20 cellular contexts compared by ENCODE assay signal in genomic region chr10:116993610-116994009, GRCh38. TPM values are rescaled to one million over a fixed set of nuclear protein-coding genes. Genes with fewer than 3 reads are reported as not detected.
DNase-seq lines count a peak whose midpoint lies in the region; ATAC-seq, FAIRE-seq and TF ChIP-seq lines count a peak whose summit lies in the region.
"Had no signal": no experiment of that assay in that cellular context is flagged by ENCODE, and none has a peak within 500 bp of the region (broad histone marks: within the 10 kb centered on the region; RNA-seq: fewer than 3 reads in every experiment).

No MANE protein-coding gene starts in this region.

- POLR2A ChIA-PET in IMR-90 (lab: Charles Lee; ENCODE audit: unreplicated experiment): no interaction called here

- H3K36me3 ChIP-seq in IMR-90 (ENCODE audit: control insufficient read depth, insufficient read depth, low read length) (no peaks in the 10 kb centered on the region), small intestine (ENCODE audit: control insufficient read depth in 2 of 2, insufficient read depth in 2 of 2, low read length in 2 of 2) (no peaks in the 10 kb centered on the region)
- H3K36me3 ChIP-seq: BLaER1 had no signal

- no peak overlapping the region for H2AFZ ChIP-seq in IMR-90 (replicated peaks; ENCODE audit: low read length, poor library complexity)

- H3K27ac ChIP-seq in IMR-90 (ENCODE audit: insufficient read depth, low read length) (no peak overlapping the region), dorsolateral prefrontal cortex (peak overlapping the region in 45 of 59 donors; percentile 2 to 99 (median 83)), small intestine (ENCODE audit: low read depth in 1 of 2, low read length in 1 of 2) (no peak overlapping the region)
- H3K27ac ChIP-seq: BLaER1, C4-2B had no signal

- in situ Hi-C loops in IMR-90 (cut with MboI; ENCODE audit: low sequenced_read_pairs): no loop called here

- H4K5ac ChIP-seq in IMR-90 (ENCODE audit: low read depth, low read length): no peak overlapping the region

- H3K4ac ChIP-seq in IMR-90 (ENCODE audit: low read depth, low read length): no peak overlapping the region

- H2BK20ac ChIP-seq in IMR-90 (ENCODE audit: low read depth, low read length): no peak overlapping the region

- no TSS peak for BruUV-seq in IMR-90 (replicated peaks; lab: Mats Ljungman, UMichigan)

- CTCF ChIA-PET in IMR-90 (lab: Yijun Ruan, JAX): no interaction called here

- no peaks in the 10 kb centered on the region for H3K9me1 ChIP-seq in IMR-90 (ENCODE audit: insufficient read depth, low read length)

- no peak overlapping the region for H3K23ac ChIP-seq in IMR-90 (ENCODE audit: low read depth, low read length)

- intact Hi-C loops in IMR-90 (cut with micrococcal nuclease) (no loop called here), dorsolateral prefrontal cortex (cut with DNase I) (no loop called here)

- no peak overlapping the region for H3K18ac ChIP-seq in IMR-90 (ENCODE audit: low read depth, low read length)

- no peak overlapping the region for H3K56ac ChIP-seq in IMR-90 (ENCODE audit: extremely low read depth, insufficient read depth, low read length)

- H3K27me3 ChIP-seq in IMR-90 (ENCODE audit: control insufficient read depth, insufficient read depth, low read length) (no peaks in the 10 kb centered on the region), dorsolateral prefrontal cortex (no peaks in the 10 kb centered on the region), small intestine (ENCODE audit: control insufficient read depth in 2 of 2, insufficient read depth in 2 of 2, low read length in 2 of 2) (no peaks in the 10 kb centered on the region)
- H3K27me3 ChIP-seq: BLaER1 had no signal

- WGBS in IMR-90 (ENCODE audit: extremely low coverage in 2 of 2, insufficient read length in 1 of 2), 2 experiments: no CpG with 5 or more reads among the region's 2 CpGs
- 94 to 100% (median 94%) methylated on average over 2 of the region's 2 CpGs for WGBS in small intestine, 3 donors

- H2BK5ac ChIP-seq in IMR-90 (ENCODE audit: low read depth, low read length, poor library complexity, severe bottlenecking): no peak overlapping the region

- no peak for TF ChIP-seq RAD21 in IMR-90 (IDR thresholded peaks at IDR 0.05; ENCODE audit: low read length)

- H3K4me2 ChIP-seq in IMR-90 (ENCODE audit: low read depth, low read length): no peak overlapping the region
- H3K4me2 ChIP-seq: BLaER1 had no signal

- no peaks in the 10 kb centered on the region for H3K9me3 ChIP-seq in IMR-90 (ENCODE audit: control insufficient read depth, insufficient read depth, low read length)
- no peaks in the 10 kb centered on the region for H3K9me3 ChIP-seq in small intestine (ENCODE audit: control insufficient read depth, low read depth)
- H3K9me3 ChIP-seq: BLaER1, Caco-2 had no signal

- H3K9ac ChIP-seq in IMR-90 (ENCODE audit: low read depth, low read length): no peak overlapping the region
- H3K9ac ChIP-seq: BLaER1 had no signal

- no peak for ATAC-seq in IMR-90 (ENCODE audit: low read depth)
- ATAC-seq: CD8-positive, alpha-beta T cell had no signal

- H3K4me1 ChIP-seq in IMR-90 (ENCODE audit: control insufficient read depth, insufficient read depth, low read length): no peaks in the 10 kb centered on the region
- peaks cover 0 to 2% of the 10 kb centered on the region in 2 donors for H3K4me1 ChIP-seq in small intestine (ENCODE audit: control insufficient read depth in 2 of 2, insufficient read depth in 1 of 2, low read depth in 1 of 2, low read length in 1 of 2)
- H3K4me1 ChIP-seq: BLaER1 had no signal

- 0 out of 4 replicates have a peak, but pooled peaks cover 0 to 4% of the 10 kb centered on the region in 2 experiments for H3K79me1 ChIP-seq in IMR-90 (ENCODE audit: low read depth in 1 of 2, low read length in 2 of 2)

- DNase-seq in IMR-90 (no peak), dorsolateral prefrontal cortex (no peak), small intestine (no peak), NCI-H345 (lab: John Stamatoyannopoulos, UW) (no peak), NCI-H446 treated with DMSO at 0.1 percent for 48 hours (lab: John Stamatoyannopoulos, UW) (no peak), islet precursor cell (no peak)
- DNase-seq: 8988T; Caco-2; CD4-positive, CD25-positive, alpha-beta regulatory T cell; CD8-positive, alpha-beta T cell; DMS153; DND-41; GOT3; H7; HCEC 1CT had no signal

- TF ChIP-seq POLR2A in IMR-90 (IDR thresholded peaks at IDR 0.05; ENCODE audit: low read depth, low read length): no peak

- FAIRE-seq in A204.1 (lab: Jason Lieb, UNC): peak; percentile 70
- peak; percentile 39 for FAIRE-seq in small intestine (lab: Jason Lieb, UNC)
- FAIRE-seq: G401.6, GM12892 had no signal

- H2AK5ac ChIP-seq in IMR-90 (ENCODE audit: low read depth, low read length): no peak overlapping the region

- dilution Hi-C loops in IMR-90 (cut with HindIII; ENCODE audit: low sequenced_read_pairs, unreplicated experiment): no loop called here

- no peaks in the 10 kb centered on the region for H4K20me1 ChIP-seq in IMR-90 (ENCODE audit: insufficient read depth, low read length)
- H4K20me1 ChIP-seq: BLaER1 had no signal

- no peak overlapping the region for H2BK120ac ChIP-seq in IMR-90 (ENCODE audit: low read depth, low read length)

- no peak overlapping the region for H3K14ac ChIP-seq in IMR-90 (replicated peaks; ENCODE audit: low read depth, low read length)

- H4K8ac ChIP-seq in IMR-90 (ENCODE audit: low read depth in 2 of 2, low read length in 2 of 2): no peak overlapping the region

- H4K91ac ChIP-seq in IMR-90 (ENCODE audit: insufficient read depth, low read depth, low read length): no peak overlapping the region

- no peak overlapping the region for H3K4me3 ChIP-seq in IMR-90 (ENCODE audit: insufficient read depth, low read depth, low read length)
- no peak overlapping the region for H3K4me3 ChIP-seq in dorsolateral prefrontal cortex
- H3K4me3 ChIP-seq in small intestine (ENCODE audit: low read depth in 1 of 2, low read length in 2 of 2): no peak overlapping the region
- H3K4me3 ChIP-seq: BLaER1 had no signal

- H2BK15ac ChIP-seq in IMR-90 (ENCODE audit: low read depth, low read length): no peak overlapping the region

- TF ChIP-seq CTCF in IMR-90 (conservative IDR thresholded peaks at IDR 0.05; ENCODE audit: low read depth, low read length): no peak
- no peak for TF ChIP-seq CTCF in dorsolateral prefrontal cortex (IDR thresholded peaks at IDR 0.05 in 54 of 56, conservative IDR thresholded peaks at IDR 0.05 in 2 of 56; ENCODE audit: low read depth in 1 of 56, partially characterized antibody in 56 of 56)

- H2AK9ac ChIP-seq in IMR-90 (replicated peaks; ENCODE audit: low read depth, low read length, poor library complexity): no peak overlapping the region

TF ChIP-seq in IMR-90, 13 proteins besides CTCF, POLR2A, EP300 and RAD21:
- TF ChIP-seq SMC3 (IDR thresholded peaks at IDR 0.05; ENCODE audit: low read depth, low read length) (no peak), ELK1 (IDR thresholded peaks at IDR 0.05; ENCODE audit: borderline replicate concordance, low read depth, low read length) (no peak), CEBPB (IDR thresholded peaks at IDR 0.05; ENCODE audit: low read depth, low read length) (peak; percentile 59), USF2 (IDR thresholded peaks at IDR 0.05; ENCODE audit: low read depth, low read length) (no peak)

RNA-seq across cellular contexts. Expression of gene SHTN1, which starts 11.4 kb away (rescaled TPM):
- total RNA-seq in IMR-90 (2012; rRNA removed): 0.54 and 1.4 TPM in 2 replicates
- polyA plus RNA-seq in IMR-90 (2012; rRNA removed): 1.9 and 2.3 TPM in 2 replicates
- 0.23 and 0.28 TPM in 2 replicates for polyA plus RNA-seq in IMR-90 (2012; cell fraction: cytosol; rRNA removed)
- polyA plus RNA-seq in IMR-90 (2012; cell fraction: nucleus; rRNA removed; ENCODE audit: low replicate concordance): 1.1 and 15.5 TPM in 2 replicates
- total RNA-seq in dorsolateral prefrontal cortex: 100 to 1,000 TPM in 103 of 120 experiments, 10 to 100 TPM in 17; 65.1 to 426 (median 156) TPM
- polyA plus RNA-seq in small intestine: 10 to 100 TPM in 1 of 3 donors, 1 to 10 TPM in 2; 8.9 to 10.7 (median 8.9) TPM
- total RNA-seq: CD8-positive, alpha-beta T cell had no signal

Comparison
In these comparisons a context has a peak if more than half of its experiments do, and no peak if none do; other contexts are left out.
1. H3K27ac ChIP-seq: peak in dorsolateral prefrontal cortex (45 of 59); none in IMR-90 (single experiment) and small intestine (0 of 2).
2. RNA of gene SHTN1, which starts 11.4 kb away (total RNA-seq): 65.1 to 426 TPM in dorsolateral prefrontal cortex; 0.54 to 1.4 TPM in IMR-90; every median in the first group is over 10 times any median in the second.